ENCODE assay signal across 12 cellular contexts in genomic region chrX:107766470-107767140, GRCh38. TPM values are rescaled to one million over a fixed set of nuclear protein-coding genes. Genes with fewer than 3 reads are reported as not detected.
DNase-seq lines count a peak whose midpoint lies in the region; ATAC-seq and TF ChIP-seq lines count a peak whose summit lies in the region.
"Had no signal": no experiment of that assay in that cellular context is flagged by ENCODE, and none has a peak within 500 bp of the region (broad histone marks: within the 10 kb centered on the region; RNA-seq: fewer than 3 reads in every experiment).

No MANE protein-coding gene starts in this region.

- TF ChIP-seq CTCF in fibroblast of mammary gland (conservative IDR thresholded peaks at IDR 0.05; ENCODE audit: control insufficient read depth, insufficient read depth, low read depth, low read length): no peak

- ATAC-seq in GM18502 (IDR thresholded peaks at IDR 0.05; ENCODE audit: poor library complexity, unreplicated experiment) (peak; percentile 86), HG03175 (IDR thresholded peaks at IDR 0.05; ENCODE audit: unreplicated experiment) (no peak)

- DNase-seq in MV-4-11 (lab: John Stamatoyannopoulos, UW) (peak; percentile 6), fibroblast of mammary gland (ENCODE audit: low read depth) (peak; percentile 88), posterior vena cava (ENCODE audit: low spot score) (peak; percentile 84), KBM-7 (no peak), Kasumi-1 (lab: John Stamatoyannopoulos, UW) (no peak)
- no peak for DNase-seq in stimulated activated CD4-positive, alpha-beta T cell treated with anti-CD3 and anti-CD28 coated beads, Interleukin-4, amount 100 ng/mL, for 24 hours
- DNase-seq: activated effector memory CD4-positive, alpha-beta T cell treated with anti-CD3 and anti-CD28 coated beads, Interleukin-2, amount 50 U/mL, for 16 hours; naive B cell; NCI-H2081; T-helper 2 cell had no signal

- in situ Hi-C loops in KBM-7 (cut with MboI; ENCODE audit: low pct_unique_long_range_greater_than_20kb, low sequenced_read_pairs): no loop called here

- H3K4me3 ChIP-seq in fibroblast of mammary gland (ENCODE audit: control insufficient read depth, low read depth, low read length): no peak overlapping the region

- intact Hi-C loops in posterior vena cava (cut with DNase I): no loop called here

RNA-seq across cellular contexts. Expression of gene TSC22D3, which starts 9.0 kb away (rescaled TPM):
- 100 to 1,000 TPM; 187 to 309 TPM for total RNA-seq in posterior vena cava

RNA-seq across cellular contexts. Expression of gene NCBP2L, which starts 10.9 kb away (rescaled TPM):
- total RNA-seq in posterior vena cava: not detected

RNA-seq across cellular contexts. Expression of gene MID2, which starts 59.1 kb away (rescaled TPM):
- total RNA-seq in posterior vena cava: 10 to 100 TPM; 32.1 to 43.4 TPM

Comparison
In these comparisons a context has a peak if more than half of its experiments do, and no peak if none do; other contexts are left out.
1. DNase-seq: peak in MV-4-11 (single experiment), fibroblast of mammary gland (single experiment) and posterior vena cava (single experiment); none in KBM-7 (single experiment), Kasumi-1 (0 of 2) and stimulated activated CD4-positive, alpha-beta T cell treated with anti-CD3 and anti-CD28 coated beads, Interleukin-4, amount 100 ng/mL, for 24 hours (single experiment).